In the genomic region with DNA sequence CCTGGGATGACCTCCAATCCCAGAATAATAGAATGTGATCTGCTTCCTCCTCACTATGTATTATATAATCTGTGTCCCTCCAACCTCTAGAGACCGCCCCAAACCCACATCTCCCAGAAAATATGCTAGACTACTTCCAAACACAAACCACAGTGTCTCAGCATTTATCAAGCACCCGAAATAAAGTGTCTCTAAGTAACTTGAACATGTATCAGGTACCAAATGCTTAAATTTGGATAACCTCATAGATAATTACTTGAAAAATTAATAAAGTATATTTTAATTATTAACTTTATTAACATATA, we compare ENCODE assay signal across 26 cellular contexts. TPM values are rescaled to one million over a fixed set of nuclear protein-coding genes. Genes with fewer than 3 reads are reported as not detected.
A peak's percentile ranks its signal among the peaks of the same experiment; 100 is the strongest.
DNase-seq lines count a peak whose midpoint lies in the region; ATAC-seq, FAIRE-seq and TF ChIP-seq lines count a peak whose summit lies in the region.
"Had no signal": no experiment of that assay in that cellular context is flagged by ENCODE, and none has a peak within 500 bp of the region (broad histone marks: within the 10 kb centered on the region; RNA-seq: fewer than 3 reads in every experiment).

No MANE protein-coding gene starts in this region.

- 58% methylated on average over 2 of the region's 2 CpGs for WGBS in HepG2 (ENCODE audit: low lambda C conversion rate)
- WGBS in right lobe of liver (ENCODE audit: insufficient coverage, low coverage, low lambda C conversion rate, missing lambda C conversion rate) = 44% methylated on average over 2 of the region's 2 CpGs

- POLR2A ChIA-PET in HepG2 (lab: Yijun Ruan, JAX) = interaction anchor here (0.9 to 1.0 kb wide), 3 partner anchors 14 to 54 kb away, joined by 3 to 15 read pairs (median 4); no protein-coding TSS in a partner anchor

- H3K4me3 Mint-ChIP-seq in endothelial cell (ENCODE audit: unreplicated experiment) = no peak overlapping the region
- H3K4me3 Mint-ChIP-seq: stimulated activated effector memory CD8-positive, alpha-beta T cell treated with anti-CD3 and anti-CD28 coated beads, Interleukin-12 subunit alpha, Interleukin-12 subunit beta, amount 100 ng/mL, for 72 hours; T-helper 1 cell treated with Interleukin-12 subunit alpha and Interleukin-12 subunit beta and Interleukin-4 antibody, amounts not matched to agents 30 μg/mL and 1 μg/mL, for 36 hours had no signal

- no peak for TF ChIP-seq CTCF in HepG2 (CRISPR knock-in tag; IDR thresholded peaks at IDR 0.05)
- TF ChIP-seq CTCF in right lobe of liver (IDR thresholded peaks at IDR 0.05) = no peak
- TF ChIP-seq CTCF in endothelial cell (IDR thresholded peaks at IDR 0.05; ENCODE audit: unreplicated experiment) = no peak

- H3K9me3 Mint-ChIP-seq in endothelial cell (ENCODE audit: unreplicated experiment) = peaks cover 7% of the 10 kb centered on the region

- H3K79me2 ChIP-seq in HepG2 (ENCODE audit: insufficient read depth, low read length) = no peaks in the 10 kb centered on the region

- H3K27me3 Mint-ChIP-seq in endothelial cell (ENCODE audit: unreplicated experiment) = peaks cover 2% of the 10 kb centered on the region

- no peak for FAIRE-seq in HepG2 (lab: Jason Lieb, UNC)
- FAIRE-seq: colon had no signal

- H3K9me3 ChIP-seq in HepG2 (ENCODE audit: low read length) = peaks cover 12% of the 10 kb centered on the region
- H3K9me3 ChIP-seq in right lobe of liver = no peaks in the 10 kb centered on the region
- H3K9me3 ChIP-seq in SK-N-MC (ENCODE audit: low read depth, low read length) = no peaks in the 10 kb centered on the region; the same call in 1 of the 2 replicates
- no peaks in the 10 kb centered on the region for H3K9me3 ChIP-seq in mucosa of stomach (ENCODE audit: control insufficient read depth, low read length)

- H3K27ac Mint-ChIP-seq in endothelial cell (ENCODE audit: unreplicated experiment) = no peak overlapping the region
- H3K27ac Mint-ChIP-seq: stimulated activated effector memory CD8-positive, alpha-beta T cell treated with anti-CD3 and anti-CD28 coated beads, Interleukin-12 subunit alpha, Interleukin-12 subunit beta, amount 100 ng/mL, for 72 hours; T-helper 1 cell treated with Interleukin-12 subunit alpha and Interleukin-12 subunit beta and Interleukin-4 antibody, amounts not matched to agents 30 μg/mL and 1 μg/mL, for 36 hours had no signal

- no peak overlapping the region for H2AFZ ChIP-seq in HepG2 (ENCODE audit: low read length)
- H2AFZ ChIP-seq: PC-9 had no signal

- peaks cover 6% of the 10 kb centered on the region for H3K36me3 Mint-ChIP-seq in endothelial cell (ENCODE audit: low read depth, unreplicated experiment)
- H3K36me3 Mint-ChIP-seq: stimulated activated effector memory CD8-positive, alpha-beta T cell treated with anti-CD3 and anti-CD28 coated beads, Interleukin-12 subunit alpha, Interleukin-12 subunit beta, amount 100 ng/mL, for 72 hours had no signal

- in situ Hi-C loops in HepG2 (cut with HindIII; ENCODE audit: extremely low pct_ligation_motif_present, low pct_unique_long_range_greater_than_20kb) = loop anchor here (10.0 kb wide), 1 partner anchor 670 kb away; no protein-coding TSS in a partner anchor

- H3K9ac ChIP-seq in HepG2 (ENCODE audit: insufficient read depth, low read depth, low read length) (no peak overlapping the region; the same call in 1 of the 2 replicates), SK-N-MC (ENCODE audit: insufficient read length) (no peak overlapping the region), mucosa of stomach (ENCODE audit: low read length) (peak overlapping the region; percentile 11)

- no peak for DNase-seq in HepG2 (ENCODE audit: low spot score)
- no peak for DNase-seq in right lobe of liver
- DNase-seq in SK-N-MC (ENCODE audit: low read depth, low spot score) = no peak
- no peak for DNase-seq in UCSD-AML1 (lab: John Stamatoyannopoulos, UW; ENCODE audit: unreplicated experiment)
- no peak for DNase-seq in HT-29 (ENCODE audit: low spot score)
- DNase-seq in endothelial cell (ENCODE audit: low spot score) = no peak
- no peak for DNase-seq in caudate nucleus (lab: John Stamatoyannopoulos, UW)
- DNase-seq: activated CD4-positive, alpha-beta T cell treated with anti-CD3 and anti-CD28 coated beads for 1 hour; activated gamma-delta T cell; esophagus squamous epithelium had no signal

- ATAC-seq in HepG2 (no peak), right lobe of liver (no peak)
- ATAC-seq: stimulated activated effector memory CD8-positive, alpha-beta T cell treated with anti-CD3 and anti-CD28 coated beads, Interleukin-12 subunit alpha, Interleukin-12 subunit beta, amount 100 ng/mL, for 72 hours had no signal

- H3K27me3 ChIP-seq in HepG2 (ENCODE audit: control insufficient read depth in 1 of 2, insufficient read depth in 2 of 2, low read length in 2 of 2) = no peaks in the 10 kb centered on the region
- no peaks in the 10 kb centered on the region for H3K27me3 ChIP-seq in right lobe of liver
- no peaks in the 10 kb centered on the region for H3K27me3 ChIP-seq in mucosa of stomach (ENCODE audit: control insufficient read depth, insufficient read depth, low read length)
- H3K27me3 ChIP-seq: brain microvascular endothelial cell, suprapubic skin had no signal

- TF ChIP-seq RAD21 in HepG2 (CRISPR knock-in tag; IDR thresholded peaks at IDR 0.05) = no peak

- BruUV-seq in HepG2 (replicated peaks; lab: Mats Ljungman, UMichigan) = no TSS peak

- no peaks in the 10 kb centered on the region for H4K20me1 ChIP-seq in HepG2 (ENCODE audit: insufficient read depth, low read length)

- TF ChIP-seq POLR2A in HepG2 (IDR thresholded peaks at IDR 0.05; ENCODE audit: insufficient read depth in 1 of 2, low read depth in 2 of 2, low read length in 2 of 2) (no peak), right lobe of liver (IDR thresholded peaks at IDR 0.05) (no peak)

- H3K27ac ChIP-seq in HepG2 (ENCODE audit: extremely low read length, insufficient read depth, low read length) (no peak overlapping the region), right lobe of liver (no peak overlapping the region), SK-N-MC (no peak overlapping the region; the same call in 1 of the 2 replicates), caudate nucleus (ENCODE audit: low read depth, low read length) (no peak overlapping the region)
- H3K27ac ChIP-seq: brain microvascular endothelial cell, C4-2B, esophagus squamous epithelium, gastroesophageal sphincter, HL-60, PC-9, suprapubic skin had no signal

- H3K4me1 Mint-ChIP-seq in endothelial cell (ENCODE audit: unreplicated experiment) = no peaks in the 10 kb centered on the region
- H3K4me1 Mint-ChIP-seq: stimulated activated effector memory CD8-positive, alpha-beta T cell treated with anti-CD3 and anti-CD28 coated beads, Interleukin-12 subunit alpha, Interleukin-12 subunit beta, amount 100 ng/mL, for 72 hours had no signal

- CTCF ChIA-PET in HepG2 (lab: Yijun Ruan, JAX; ENCODE audit: low intra/inter-chr PET ratio, low total read pairs) = interaction anchor here (1.0 to 1.8 kb wide), 5 partner anchors 65 to 677 kb away, joined by 3 to 14 read pairs (median 7); no protein-coding TSS in a partner anchor

- H3K4me2 ChIP-seq in HepG2 (ENCODE audit: low read depth, low read length) = peak overlapping the region; percentile 77
- H3K4me2 ChIP-seq: PC-9 had no signal

- no peak for TF ChIP-seq EP300 in HepG2 (IDR thresholded peaks at IDR 0.05; ENCODE audit: low read depth in 2 of 2, low read length in 2 of 2)
- no peak for TF ChIP-seq EP300 in HepG2 (CRISPR knock-in tag; IDR thresholded peaks at IDR 0.05; ENCODE audit: borderline replicate concordance)

- H3K36me3 ChIP-seq in HepG2 (replicated peaks in 1 of 2; ENCODE audit: control insufficient read depth in 1 of 2, insufficient read depth in 2 of 2, low read length in 2 of 2) (no peaks in the 10 kb centered on the region), right lobe of liver (no peaks in the 10 kb centered on the region), SK-N-MC (ENCODE audit: insufficient read depth, low read length) (no peaks in the 10 kb centered on the region), mucosa of stomach (ENCODE audit: control insufficient read depth, insufficient read depth, low read length) (no peaks in the 10 kb centered on the region)
- H3K36me3 ChIP-seq: brain microvascular endothelial cell, esophagus squamous epithelium, gastroesophageal sphincter, suprapubic skin had no signal

- intact Hi-C loops in HepG2 (cut with micrococcal nuclease; ENCODE audit: unreplicated experiment) (no loop called here), right lobe of liver (cut with DNase I) (no loop called here)

- H3K4me1 ChIP-seq in HepG2 (ENCODE audit: insufficient read depth, low read length) = peaks cover 10% of the 10 kb centered on the region; the same call in 1 of the 2 replicates
- peaks cover 0 to 6% (median 0%) of the 10 kb centered on the region in 4 donors for H3K4me1 ChIP-seq in right lobe of liver
- no peaks in the 10 kb centered on the region for H3K4me1 ChIP-seq in mucosa of stomach (ENCODE audit: control insufficient read depth, insufficient read depth, low read length)

- peak overlapping the region in 2 of 3 experiments; percentile 27 to 46; a peak in 2 of 6 replicates for H3K4me3 ChIP-seq in HepG2 (replicated peaks in 1 of 3; ENCODE audit: insufficient read depth in 1 of 3, low read depth in 2 of 3, low read length in 3 of 3)
- H3K4me3 ChIP-seq in right lobe of liver = peak overlapping the region in 1 of 3 donors; percentile 33
- H3K4me3 ChIP-seq in SK-N-MC = peak overlapping the region; percentile 36
- no peak overlapping the region for H3K4me3 ChIP-seq in mucosa of stomach (ENCODE audit: low read length)
- H3K4me3 ChIP-seq: esophagus squamous epithelium, gastroesophageal sphincter, PC-9, suprapubic skin had no signal

RNA-seq across cellular contexts. Expression of gene LYZL1, which starts 16.1 kb away (rescaled TPM):
- total RNA-seq in HepG2 (2016; rRNA removed; fragmentation: Illumina TruSeq; extraction: Trizol) = not detected in 2 replicates
- not detected in 2 replicates for total RNA-seq in HepG2 (2016; cell fraction: cytosol; rRNA removed; fragmentation: Illumina TruSeq; extraction: Trizol; ENCODE audit: low read depth)
- not detected in 2 replicates for total RNA-seq in HepG2 (2016; cell fraction: insoluble cytoplasmic fraction; rRNA removed; fragmentation: Illumina TruSeq; extraction: Trizol)
- total RNA-seq in HepG2 (2016; cell fraction: membrane; rRNA removed; fragmentation: Illumina TruSeq; extraction: Trizol) = not detected in 2 replicates
- not detected in 2 replicates for total RNA-seq in HepG2 (2016; cell fraction: nucleus; rRNA removed; fragmentation: Illumina TruSeq; extraction: Trizol)
- not detected in 2 replicates for polyA plus RNA-seq in HepG2 (2011; rRNA removed)
- polyA plus RNA-seq in HepG2 (2011; cell fraction: cytosol; rRNA removed) = not detected in 2 replicates
- not detected in 2 replicates for polyA plus RNA-seq in HepG2 (2011; cell fraction: nucleus; rRNA removed)
- not detected in 2 replicates for polyA plus RNA-seq in HepG2 (2012)
- polyA plus RNA-seq in HepG2 (2016; cell fraction: cytosol; fragmentation: Illumina TruSeq; extraction: Trizol; ENCODE audit: low read depth) = not detected in 2 replicates
- polyA plus RNA-seq in HepG2 (2016; cell fraction: insoluble cytoplasmic fraction; fragmentation: Illumina TruSeq; extraction: Trizol; ENCODE audit: low read depth) = not detected in 2 replicates
- not detected in 2 replicates for polyA plus RNA-seq in HepG2 (2016; cell fraction: membrane; fragmentation: Illumina TruSeq; extraction: Trizol; ENCODE audit: low read depth)
- not detected in 2 replicates for polyA plus RNA-seq in HepG2 (2016; cell fraction: nucleus; fragmentation: Illumina TruSeq; extraction: Trizol; ENCODE audit: insufficient read depth, low read depth)
- not detected in 2 replicates for polyA minus RNA-seq in HepG2 (2011; rRNA and poly(A)+ RNA removed; ENCODE audit: low replicate concordance)
- polyA minus RNA-seq in HepG2 (2011; cell fraction: cytosol; rRNA and poly(A)+ RNA removed) = not detected in 2 replicates
- polyA minus RNA-seq in HepG2 (2011; cell fraction: nucleus; rRNA and poly(A)+ RNA removed) = not detected in 2 replicates
- total RNA-seq in right lobe of liver = not detected
- total RNA-seq in HT-29 (2014; rRNA removed; shearing (Covaris generic)) = not detected in 2 replicates
- total RNA-seq in endothelial cell (ENCODE audit: unreplicated experiment) = not detected
- total RNA-seq: esophagus squamous epithelium, gastroesophageal sphincter, LHCN-M2, lower leg skin, PC-9, renal cortical epithelial cell, SK-MEL-5, suprapubic skin had no signal
- polyA plus RNA-seq: adipose tissue, keratinocyte had no signal
